23 cellular contexts compared by ENCODE assay signal in the genomic region with DNA sequence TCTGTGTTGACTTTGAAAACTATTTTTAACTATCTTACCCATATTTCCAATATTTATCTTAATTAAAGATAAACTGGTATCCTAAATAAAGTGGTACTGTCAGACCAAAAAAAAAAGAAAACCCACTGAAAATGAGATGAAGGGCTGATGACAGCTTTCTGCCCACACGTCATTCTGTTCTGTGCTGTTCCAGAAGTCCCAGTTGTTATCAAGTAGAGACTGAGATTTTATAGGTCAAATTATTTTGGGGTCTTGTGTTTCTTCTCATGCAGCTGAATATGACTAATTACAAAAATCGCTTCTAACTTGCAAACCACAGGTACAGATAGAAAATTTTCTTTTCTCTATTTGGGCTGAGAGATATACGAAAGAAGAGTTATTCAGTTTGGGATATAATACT.
"Had no signal": no experiment of that assay in that cellular context is flagged by ENCODE, and none has a peak within 500 bp of the region (broad histone marks: within the 10 kb centered on the region; RNA-seq: fewer than 3 reads in every experiment).

No MANE protein-coding gene starts in this region.

- H3K4me3 Mint-ChIP-seq: activated CD4-positive, alpha-beta memory T cell treated with anti-CD3 and anti-CD28 coated beads for 36 hours; activated CD4-positive, alpha-beta T cell treated with anti-CD3 and anti-CD28 coated beads for 36 hours; activated CD4-positive, alpha-beta T cell treated with anti-CD3 and anti-CD28 coated beads, Interleukin-2, amount 10 ng/mL, durations not matched to agents 24 days and 14 days; activated naive CD4-positive, alpha-beta T cell treated with anti-CD3 and anti-CD28 coated beads for 36 hours; activated naive CD4-positive, alpha-beta T cell treated with anti-CD3 and anti-CD28 coated beads, Interleukin-2, amount 50 U/mL, for 24 hours; activated naive CD8-positive, alpha-beta T cell treated with anti-CD3 and anti-CD28 coated beads, Interleukin-2, amount 10 ng/mL, durations not matched to agents 7 days and 5 days; activated T-cell treated with anti-CD3 and anti-CD28 coated beads, Interleukin-2, amount 50 U/mL, for 4 hours had no signal

- H3K27me3 Mint-ChIP-seq: activated CD4-positive, alpha-beta memory T cell treated with anti-CD3 and anti-CD28 coated beads for 36 hours; activated CD4-positive, alpha-beta T cell treated with anti-CD3 and anti-CD28 coated beads for 36 hours; activated naive CD4-positive, alpha-beta T cell treated with anti-CD3 and anti-CD28 coated beads, Interleukin-2, amount 50 U/mL, for 24 hours had no signal

- ATAC-seq: activated CD4-positive, alpha-beta T cell treated with anti-CD3 and anti-CD28 coated beads for 36 hours; body of pancreas; gastroesophageal sphincter had no signal

- H3K9me3 Mint-ChIP-seq: activated CD4-positive, alpha-beta memory T cell treated with anti-CD3 and anti-CD28 coated beads for 36 hours; activated naive CD4-positive, alpha-beta T cell treated with anti-CD3 and anti-CD28 coated beads for 36 hours; activated T-cell treated with anti-CD3 and anti-CD28 coated beads, Interleukin-2, amount 50 U/mL, for 4 hours; activated T-helper 2 cell treated with anti-CD3 and anti-CD28 coated beads, Interferon-gamma antibody, Interleukin-2, Interleukin-4, amounts not matched to agents 10 μg/mL and 5 μg/mL and 100 μg/mL, durations not matched to agents 14 hours and 24 hours and 36 hours had no signal

- DNase-seq: activated CD4-positive, alpha-beta memory T cell treated with anti-CD3 and anti-CD28 coated beads for 36 hours; activated CD4-positive, alpha-beta T cell treated with anti-CD3 and anti-CD28 coated beads for 36 hours; activated CD4-positive, alpha-beta T cell treated with anti-CD3 and anti-CD28 coated beads, Interleukin-2, amount 10 ng/mL, durations not matched to agents 24 days and 14 days; activated CD4-positive, CD25-positive, alpha-beta regulatory T cell; activated CD4-positive, CD25-positive, alpha-beta regulatory T cell treated with anti-CD3 and anti-CD28 coated beads, Interleukin-2, amount 50 U/mL, for 72 hours; activated CD8-positive, alpha-beta memory T cell treated with anti-CD3 and anti-CD28 coated beads for 24 hours; activated effector memory CD4-positive, alpha-beta T cell treated with anti-CD3 and anti-CD28 coated beads, Interleukin-2, amount 50 U/mL, for 16 hours; activated naive CD4-positive, alpha-beta T cell treated with anti-CD3 and anti-CD28 coated beads for 36 hours; activated naive CD8-positive, alpha-beta T cell treated with anti-CD3 and anti-CD28 coated beads, Interleukin-2, amount 10 ng/mL, durations not matched to agents 7 days and 5 days; activated T-cell treated with anti-CD3 and anti-CD28 coated beads, Interleukin-2, amount 50 U/mL, for 4 hours; amniotic stem cell; aorta; body of pancreas; caudate nucleus; cortex of kidney; dermis blood vessel endothelial cell; effector CD4-positive, alpha-beta T cell; esophagus squamous epithelium; foreskin melanocyte; head of caudate nucleus had no signal

- H3K36me3 Mint-ChIP-seq: activated CD4-positive, alpha-beta memory T cell treated with anti-CD3 and anti-CD28 coated beads for 36 hours; activated naive CD8-positive, alpha-beta T cell treated with anti-CD3 and anti-CD28 coated beads, Interleukin-2, amount 10 ng/mL, durations not matched to agents 7 days and 5 days had no signal

- H3K27ac Mint-ChIP-seq: activated CD4-positive, alpha-beta memory T cell treated with anti-CD3 and anti-CD28 coated beads for 36 hours; activated CD4-positive, alpha-beta T cell treated with anti-CD3 and anti-CD28 coated beads for 36 hours; activated CD4-positive, alpha-beta T cell treated with anti-CD3 and anti-CD28 coated beads, Interleukin-2, amount 10 ng/mL, durations not matched to agents 24 days and 14 days; activated naive CD4-positive, alpha-beta T cell treated with anti-CD3 and anti-CD28 coated beads for 36 hours; activated naive CD4-positive, alpha-beta T cell treated with anti-CD3 and anti-CD28 coated beads, Interleukin-2, amount 50 U/mL, for 24 hours; activated naive CD8-positive, alpha-beta T cell treated with anti-CD3 and anti-CD28 coated beads, Interleukin-2, amount 10 ng/mL, durations not matched to agents 7 days and 5 days; activated T-helper 2 cell treated with anti-CD3 and anti-CD28 coated beads, Interferon-gamma antibody, Interleukin-2, Interleukin-4, amounts not matched to agents 10 μg/mL and 5 μg/mL and 100 μg/mL, durations not matched to agents 14 hours and 24 hours and 36 hours had no signal

- H3K4me1 Mint-ChIP-seq: activated naive CD4-positive, alpha-beta T cell treated with anti-CD3 and anti-CD28 coated beads, Interleukin-2, amount 50 U/mL, for 24 hours; activated naive CD8-positive, alpha-beta T cell treated with anti-CD3 and anti-CD28 coated beads, Interleukin-2, amount 10 ng/mL, durations not matched to agents 7 days and 5 days had no signal
